Comparison of ENCODE assay signal across 13 cellular contexts in genomic region chr17:17672453-17673368, GRCh38. TPM values are rescaled to one million over a fixed set of nuclear protein-coding genes. Genes with fewer than 3 reads are reported as not detected.
DNase-seq lines count a peak whose midpoint lies in the region; FAIRE-seq lines count a peak whose summit lies in the region.
"Had no signal": no experiment of that assay in that cellular context is flagged by ENCODE, and none has a peak within 500 bp of the region (broad histone marks: within the 10 kb centered on the region; RNA-seq: fewer than 3 reads in every experiment).

No MANE protein-coding gene starts in this region.

- no peaks in the 10 kb centered on the region for H3K27me3 ChIP-seq in BLaER1 treated with 17β-estradiol and CSF1 and Interleukin-3, amounts not matched to agents 10 nM and 100 nM
- H3K27me3 ChIP-seq in SJCRH30, result peaks cover 21% of the 10 kb centered on the region
- H3K27me3 ChIP-seq: ascending aorta, BE2C, foreskin keratinocyte had no signal

- peaks cover 25 to 61% (median 51%) of the 10 kb centered on the region in 10 experiments for H3K4me1 ChIP-seq in BLaER1 treated with 17β-estradiol and CSF1 and Interleukin-3, amounts not matched to agents 10 nM and 100 nM
- H3K4me1 ChIP-seq in SJCRH30, result peaks cover 37% of the 10 kb centered on the region
- H3K4me1 ChIP-seq: ascending aorta, BE2C had no signal

- peak; percentile 28 for FAIRE-seq in HTR-8/SVneo (lab: Jason Lieb, UNC)

- peak overlapping the region in 2 of 11 experiments; percentile 35; a peak in 3 of 22 replicates for H3K27ac ChIP-seq in BLaER1 treated with 17β-estradiol and CSF1 and Interleukin-3, amounts not matched to agents 10 nM and 100 nM
- no peak overlapping the region for H3K27ac ChIP-seq in SJCRH30
- H3K27ac ChIP-seq: ascending aorta, foreskin keratinocyte had no signal

- in situ Hi-C loops in ACHN (cut with HindIII; ENCODE audit: low pct_ligation_motif_present, low pct_unique_long_range_greater_than_20kb, low sequenced_read_pairs), result no loop called here

- H3K4me2 ChIP-seq in BLaER1 treated with 17β-estradiol and CSF1 and Interleukin-3, amounts not matched to agents 10 nM and 100 nM, result peak overlapping the region; percentile 15 to 86 (median 45)

- peak overlapping the region in 3 of 11 experiments; percentile 5 to 46 (median 14); a peak in 3 of 22 replicates for H3K9ac ChIP-seq in BLaER1 treated with 17β-estradiol and CSF1 and Interleukin-3, amounts not matched to agents 10 nM and 100 nM

- H4K20me1 ChIP-seq in BLaER1 treated with 17β-estradiol and CSF1 and Interleukin-3, amounts not matched to agents 10 nM and 100 nM, result no peaks in the 10 kb centered on the region; a peak in 2 of 22 replicates

- no peaks in the 10 kb centered on the region for H3K9me3 ChIP-seq in BLaER1 treated with 17β-estradiol and CSF1 and Interleukin-3, amounts not matched to agents 10 nM and 100 nM (replicated peaks in 1 of 11)
- H3K9me3 ChIP-seq in SJCRH30 (replicated peaks), result no peaks in the 10 kb centered on the region
- H3K9me3 ChIP-seq: ascending aorta, BE2C had no signal

- H3K4me3 ChIP-seq in BLaER1 treated with 17β-estradiol and CSF1 and Interleukin-3, amounts not matched to agents 10 nM and 100 nM, result no peak overlapping the region
- H3K4me3 ChIP-seq in SJCRH30, result no peak overlapping the region
- H3K4me3 ChIP-seq: ascending aorta had no signal

- no peaks in the 10 kb centered on the region for H3K36me3 ChIP-seq in BLaER1 treated with 17β-estradiol and CSF1 and Interleukin-3, amounts not matched to agents 10 nM and 100 nM
- no peaks in the 10 kb centered on the region for H3K36me3 ChIP-seq in SJCRH30
- H3K36me3 ChIP-seq: ascending aorta, BE2C had no signal

- DNase-seq in HTR-8/SVneo (ENCODE audit: insufficient read length, low spot score) (no peak), SJCRH30 (peak; percentile 13 to 40), islet precursor cell (peak; percentile 94), nucleus accumbens (lab: John Stamatoyannopoulos, UW) (no peak), ACHN (no peak), D341Med (ENCODE audit: low spot score) (no peak), DMS79 treated with DMSO at 0.1 percent for 48 hours (lab: John Stamatoyannopoulos, UW) (no peak)
- DNase-seq: BE2C; effector CD4-positive, alpha-beta T cell; foreskin keratinocyte; T-helper 9 cell had no signal

RNA-seq across cellular contexts. Expression of gene RAI1, which starts 8.5 kb away (rescaled TPM):
- total RNA-seq in SJCRH30 (2014; rRNA removed; shearing (Covaris generic)), result 63.6 and 72.2 TPM in 2 replicates

Comparison
In these comparisons a context has a peak if more than half of its experiments do, and no peak if none do; other contexts are left out.
1. DNase-seq: peak in SJCRH30 (2 of 2) and islet precursor cell (single experiment); none in HTR-8/SVneo (single experiment), nucleus accumbens (0 of 56), ACHN (single experiment), D341Med (single experiment) and DMS79 treated with DMSO at 0.1 percent for 48 hours (single experiment).